In the genomic region with DNA sequence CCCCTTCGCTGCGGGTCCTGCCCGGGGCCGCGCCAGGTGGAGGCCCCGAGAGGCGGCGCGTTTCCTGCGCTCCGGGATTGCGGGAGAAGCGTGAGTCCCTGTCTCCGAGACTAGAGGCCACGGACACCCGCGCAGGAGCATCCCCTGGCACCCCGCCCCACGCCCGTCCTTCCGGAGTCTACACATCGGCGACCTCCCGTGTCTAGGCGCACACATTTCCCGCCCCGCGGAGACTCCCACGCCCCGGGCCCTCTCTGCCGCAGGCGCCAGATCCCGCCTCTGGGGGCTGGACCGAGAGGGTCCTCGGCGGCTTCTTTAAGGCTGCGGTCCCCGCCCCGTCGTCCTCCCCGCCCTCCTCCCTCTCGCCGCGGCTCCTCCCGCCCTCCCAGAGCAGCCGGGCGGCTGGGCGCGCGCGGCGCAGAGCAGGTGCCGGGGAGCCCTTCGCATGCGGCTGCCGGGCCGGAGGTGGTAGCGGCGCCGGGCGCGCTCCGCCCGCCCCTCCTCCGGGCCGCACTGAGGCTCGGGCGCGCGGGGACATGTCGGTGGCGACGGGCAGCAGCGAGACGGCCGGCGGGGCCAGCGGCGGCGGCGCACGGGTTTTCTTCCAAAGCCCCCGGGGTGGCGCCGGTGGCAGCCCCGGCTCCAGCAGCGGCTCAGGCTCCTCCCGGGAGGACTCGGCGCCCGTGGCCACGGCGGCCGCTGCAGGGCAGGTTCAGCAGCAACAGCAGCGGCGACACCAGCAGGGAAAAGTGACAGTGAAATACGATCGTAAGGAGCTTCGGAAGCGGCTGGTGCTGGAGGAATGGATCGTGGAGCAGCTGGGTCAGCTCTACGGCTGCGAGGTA, we compare ENCODE assay signal across 8 cellular contexts. TPM values are rescaled to one million over a fixed set of nuclear protein-coding genes. Genes with fewer than 3 reads are reported as not detected.
A peak's percentile ranks its signal among the peaks of the same experiment; 100 is the strongest.
DNase-seq lines count a peak whose midpoint lies in the region; ATAC-seq and TF ChIP-seq lines count a peak whose summit lies in the region.

Gene PPP1R14C (plus strand): TSS at position 388 of the 845 bp plus-strand sequence. CDS start 149 bp downstream, at position 537.

- no peak within 1 kb of the TSS for H3K27ac Mint-ChIP-seq in memory B cell

- BruUV-seq in HCT116 (replicated peaks; lab: Mats Ljungman, UMichigan) = no TSS peak

- TF ChIP-seq CTCF in AG04449 (IDR thresholded peaks at IDR 0.05; ENCODE audit: insufficient read depth, low read length, missing control alignments) (no peak), HCT116 (IDR thresholded peaks at IDR 0.05 in 2 of 3, conservative IDR thresholded peaks at IDR 0.05 in 1 of 3; ENCODE audit: borderline replicate concordance in 1 of 3, insufficient read depth in 1 of 3, low read depth in 2 of 3, low read length in 2 of 3) (no peak)

- H4K20me1 ChIP-seq in HCT116 (ENCODE audit: insufficient read depth) = no peaks in the 10 kb centered on the region

- no peaks in the 10 kb centered on the region for H3K9me2 ChIP-seq in HCT116 (ENCODE audit: insufficient read depth)

- POLR2A ChIA-PET in AG04449 (lab: Yijun Ruan, JAX) = no interaction called here
- POLR2A ChIA-PET in HCT116 (lab: Charles Lee) = interaction anchor here (0.5 to 1.4 kb wide), 2 partner anchors 15 to 71 kb away, joined by 3 read pairs; no protein-coding TSS in a partner anchor

- no peaks in the 10 kb centered on the region for H3K79me2 ChIP-seq in HCT116 (ENCODE audit: insufficient read depth, low read length)

- H3K9ac ChIP-seq in HCT116 (ENCODE audit: low read length) = peak within 1 kb of the TSS; percentile 57

- RAD21 ChIA-PET in HCT116 (lab: Charles Lee; ENCODE audit: low non-redundant PET in 1 of 2, low total read pairs in 2 of 2, uncharacterized antibody in 2 of 2, unreplicated experiment in 2 of 2) = no interaction called here

- H3K9me3 Mint-ChIP-seq in memory B cell = peaks cover 7% of the 10 kb centered on the region

- peak within 1 kb of the TSS; percentile 92 for H3K4me2 ChIP-seq in HCT116 (ENCODE audit: low read length)

- TF ChIP-seq RAD21 in HCT116 (IDR thresholded peaks at IDR 0.05; ENCODE audit: low read depth) = no peak

- H3K36me3 Mint-ChIP-seq in memory B cell = no peaks in the 10 kb centered on the region

- CTCF ChIA-PET in AG04449 (lab: Yijun Ruan, JAX) = interaction anchor here (1.4 to 2.9 kb wide), 2 partner anchors 9 to 70 kb away, joined by 3 to 8 read pairs; no protein-coding TSS in a partner anchor
- CTCF ChIA-PET in HCT116 (lab: Charles Lee) = interaction anchor here (1.3 kb wide), 1 partner anchor 675 kb away, joined by 3 read pairs; no protein-coding TSS in a partner anchor

- H3K27me3 ChIP-seq in HCT116 (ENCODE audit: insufficient read depth, low read length) = no peaks in the 10 kb centered on the region

- H3K4me3 Mint-ChIP-seq in memory B cell = peak within 1 kb of the TSS; percentile 78

- peak within 1 kb of the TSS; percentile 32; the same call in 1 of the 2 replicates for H3K27ac ChIP-seq in HCT116 (ENCODE audit: low read depth, low read length)

- TF ChIP-seq POLR2A in HCT116 (IDR thresholded peaks at IDR 0.05; ENCODE audit: borderline replicate concordance, extremely low read depth, insufficient read depth, insufficient read length) = no peak

- intact Hi-C loops in HCT116 (cut with micrococcal nuclease) = loop anchor here (10.0 kb wide), 2 partner anchors 192 to 672 kb away; no protein-coding TSS in a partner anchor

- DNase-seq in AG04449 (ENCODE audit: low read depth, low spot score) (no peak), HCT116 (ENCODE audit: low read depth, low spot score) (no peak), SKM-1 (lab: John Stamatoyannopoulos, UW; ENCODE audit: unreplicated experiment) (peak; percentile 24), ecto neural progenitor cell (ENCODE audit: low spot score) (peak; percentile 82), memory B cell (ENCODE audit: low spot score in 2 of 2) (peak in 1 of 2 donors; percentile 38), superior temporal gyrus (ENCODE audit: extremely low spot score) (peak; percentile 24), COR-L47 (lab: John Stamatoyannopoulos, UW) (no peak)

- H2AFZ ChIP-seq in HCT116 (ENCODE audit: low read depth, low read length, poor library complexity, severe bottlenecking) = peak within 1 kb of the TSS; percentile 91

- no peaks in the 10 kb centered on the region for H3K9me3 ChIP-seq in HCT116 (ENCODE audit: control insufficient read depth in 1 of 2, insufficient read depth in 1 of 2, low read depth in 1 of 2, low read length in 2 of 2)

- ATAC-seq in HCT116 = peak; percentile 83
- peak; percentile 72 for ATAC-seq in memory B cell (ENCODE audit: low read depth)
- ATAC-seq in HG03139 (IDR thresholded peaks at IDR 0.05; ENCODE audit: unreplicated experiment) = no peak

- no peaks in the 10 kb centered on the region for H3K36me3 ChIP-seq in HCT116 (ENCODE audit: control insufficient read depth in 1 of 2, insufficient read depth in 2 of 2, low read length in 2 of 2)

- peaks cover 15 to 38% of the 10 kb centered on the region in 2 experiments for H3K4me1 ChIP-seq in HCT116 (ENCODE audit: control insufficient read depth in 1 of 2, insufficient read depth in 2 of 2, low read length in 2 of 2)

- H3K27me3 Mint-ChIP-seq in memory B cell = peaks cover 12% of the 10 kb centered on the region

- H3K4me3 ChIP-seq in AG04449 (ENCODE audit: low read depth, low read length) (peak within 1 kb of the TSS; percentile 44), HCT116 (replicated peaks in 1 of 2; ENCODE audit: low read depth in 1 of 2, low read length in 2 of 2) (peak within 1 kb of the TSS; percentile 60 to 69)

- H3K4me1 Mint-ChIP-seq in memory B cell = peaks cover 22% of the 10 kb centered on the region

TF ChIP-seq in HCT116, 20 proteins besides CTCF, POLR2A, EP300 and RAD21:
- TF ChIP-seq ZFX (IDR thresholded peaks at IDR 0.05) = no peak; the same call in 1 of the 2 replicates
- TF ChIP-seq ATF3 (IDR thresholded peaks at IDR 0.05) = no peak
- TF ChIP-seq, protein P1, sequence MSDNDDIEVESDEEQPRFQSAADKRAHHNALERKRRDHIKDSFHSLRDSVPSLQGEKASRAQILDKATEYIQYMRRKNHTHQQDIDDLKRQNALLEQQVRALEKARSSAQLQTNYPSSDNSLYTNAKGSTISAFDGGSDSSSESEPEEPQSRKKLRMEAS (IDR thresholded peaks at IDR 0.05) = peak; percentile 78
- no peak for TF ChIP-seq FOSL1 (IDR thresholded peaks at IDR 0.05; ENCODE audit: low read depth)
- TF ChIP-seq POLR2AphosphoS5 (IDR thresholded peaks at IDR 0.05; ENCODE audit: low read depth, low read length) = peak; percentile 55; the same call in 1 of the 2 replicates
- TF ChIP-seq SIN3A (IDR thresholded peaks at IDR 0.05; ENCODE audit: low read depth) = peak; percentile 24; the same call in 1 of the 2 replicates
- TF ChIP-seq CBX3 (IDR thresholded peaks at IDR 0.05; ENCODE audit: low read depth) = 0 out of 2 replicates have a peak, but pooled peaks have one; percentile 41
- TF ChIP-seq TCF7L2 (IDR thresholded peaks at IDR 0.05; ENCODE audit: borderline replicate concordance, extremely low read depth, insufficient read depth, insufficient read length) = peak; percentile 36
- TF ChIP-seq ZNF274 (IDR thresholded peaks at IDR 0.05; ENCODE audit: low read depth, low read length) = no peak
TF ChIP-seq in HCT116: peak in this region for 5.

RNA-seq across cellular contexts. Expression of gene PPP1R14C, which starts in this region (rescaled TPM):
- total RNA-seq in HCT116 (2021; ENCODE audit: unreplicated experiment) = 7.8 TPM
- 4.1 and 5.2 TPM in 2 replicates for polyA plus RNA-seq in HCT116 (2012)

Comparison
In these comparisons a context has a peak if more than half of its experiments do, and no peak if none do; other contexts are left out.
1. DNase-seq: peak in SKM-1 (single experiment), ecto neural progenitor cell (single experiment) and superior temporal gyrus (single experiment); none in AG04449 (single experiment), HCT116 (single experiment) and COR-L47 (single experiment).